ENCODE assay signal across 1 cellular context in the genomic region with DNA sequence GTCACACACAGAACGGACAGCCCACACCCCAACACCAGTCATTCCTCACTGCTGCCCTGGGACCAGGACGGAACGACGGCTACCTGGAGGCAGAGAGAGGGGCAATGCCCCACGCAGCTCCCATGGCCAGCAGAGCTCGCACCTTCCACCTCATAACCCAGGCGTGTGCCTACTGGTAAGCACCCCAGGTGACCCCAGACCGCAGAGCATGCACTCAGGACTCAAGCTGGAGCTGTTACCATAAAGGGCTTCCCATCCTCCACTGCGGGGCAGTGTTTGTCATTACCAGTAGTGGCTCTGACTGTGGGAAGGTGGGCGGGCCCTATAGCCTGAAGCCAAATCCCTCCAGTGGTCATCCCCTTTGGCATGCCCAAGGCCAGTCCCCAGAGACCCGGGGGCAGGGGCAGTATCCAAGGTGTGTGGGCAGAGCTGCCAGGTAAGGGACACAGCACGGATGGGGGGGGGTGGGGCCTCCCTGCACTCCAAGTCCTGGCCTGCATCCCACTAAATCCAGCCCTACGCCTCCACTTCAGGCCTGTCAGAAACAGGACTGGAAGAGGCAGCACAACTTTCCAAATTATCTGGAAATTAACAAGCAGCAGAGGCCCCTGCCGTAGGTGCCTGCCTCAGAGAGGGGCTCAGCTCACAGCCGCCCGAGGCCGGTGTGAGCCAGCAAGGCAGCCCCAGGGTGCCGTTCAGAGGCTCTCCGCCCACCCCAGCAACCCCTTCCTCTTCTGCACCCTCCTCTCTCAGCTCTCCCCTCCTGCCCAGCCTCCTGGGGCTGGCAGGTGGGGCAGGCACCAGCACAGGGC.
TF ChIP-seq lines count a peak whose summit lies in the region.

No MANE protein-coding gene starts in this region.

TF ChIP-seq in HepG2, 621 proteins besides CTCF, POLR2A, EP300 and RAD21 (continued from another document and continues in another):
- TF ChIP-seq, protein P1, sequence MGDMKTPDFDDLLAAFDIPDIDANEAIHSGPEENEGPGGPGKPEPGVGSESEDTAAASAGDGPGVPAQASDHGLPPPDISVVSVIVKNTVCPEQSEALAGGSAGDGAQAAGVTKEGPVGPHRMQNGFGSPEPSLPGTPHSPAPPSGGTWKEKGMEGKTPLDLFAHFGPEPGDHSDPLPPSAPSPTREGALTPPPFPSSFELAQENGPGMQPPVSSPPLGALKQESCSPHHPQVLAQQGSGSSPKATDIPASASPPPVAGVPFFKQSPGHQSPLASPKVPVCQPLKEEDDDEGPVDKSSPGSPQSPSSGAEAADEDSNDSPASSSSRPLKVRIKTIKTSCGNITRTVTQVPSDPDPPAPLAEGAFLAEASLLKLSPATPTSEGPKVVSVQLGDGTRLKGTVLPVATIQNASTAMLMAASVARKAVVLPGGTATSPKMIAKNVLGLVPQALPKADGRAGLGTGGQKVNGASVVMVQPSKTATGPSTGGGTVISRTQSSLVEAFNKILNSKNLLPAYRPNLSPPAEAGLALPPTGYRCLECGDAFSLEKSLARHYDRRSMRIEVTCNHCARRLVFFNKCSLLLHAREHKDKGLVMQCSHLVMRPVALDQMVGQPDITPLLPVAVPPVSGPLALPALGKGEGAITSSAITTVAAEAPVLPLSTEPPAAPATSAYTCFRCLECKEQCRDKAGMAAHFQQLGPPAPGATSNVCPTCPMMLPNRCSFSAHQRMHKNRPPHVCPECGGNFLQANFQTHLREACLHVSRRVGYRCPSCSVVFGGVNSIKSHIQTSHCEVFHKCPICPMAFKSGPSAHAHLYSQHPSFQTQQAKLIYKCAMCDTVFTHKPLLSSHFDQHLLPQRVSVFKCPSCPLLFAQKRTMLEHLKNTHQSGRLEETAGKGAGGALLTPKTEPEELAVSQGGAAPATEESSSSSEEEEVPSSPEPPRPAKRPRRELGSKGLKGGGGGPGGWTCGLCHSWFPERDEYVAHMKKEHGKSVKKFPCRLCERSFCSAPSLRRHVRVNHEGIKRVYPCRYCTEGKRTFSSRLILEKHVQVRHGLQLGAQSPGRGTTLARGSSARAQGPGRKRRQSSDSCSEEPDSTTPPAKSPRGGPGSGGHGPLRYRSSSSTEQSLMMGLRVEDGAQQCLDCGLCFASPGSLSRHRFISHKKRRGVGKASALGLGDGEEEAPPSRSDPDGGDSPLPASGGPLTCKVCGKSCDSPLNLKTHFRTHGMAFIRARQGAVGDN (CRISPR knock-in tag; IDR thresholded peaks at IDR 0.05): peak; percentile 80
- peak; percentile 61; the same call in 1 of the 2 replicates for TF ChIP-seq PITX1 (CRISPR knock-in tag; IDR thresholded peaks at IDR 0.05)
- TF ChIP-seq ZNF451 (CRISPR knock-in tag; IDR thresholded peaks at IDR 0.05): no peak
- TF ChIP-seq NR0B2 (CRISPR knock-in tag; IDR thresholded peaks at IDR 0.05): no peak
- TF ChIP-seq ZNF263 (CRISPR knock-in tag; IDR thresholded peaks at IDR 0.05): peak; percentile 50; the same call in 1 of the 2 replicates
- TF ChIP-seq FLYWCH1 (CRISPR knock-in tag; IDR thresholded peaks at IDR 0.05): no peak
- TF ChIP-seq, protein P2, sequence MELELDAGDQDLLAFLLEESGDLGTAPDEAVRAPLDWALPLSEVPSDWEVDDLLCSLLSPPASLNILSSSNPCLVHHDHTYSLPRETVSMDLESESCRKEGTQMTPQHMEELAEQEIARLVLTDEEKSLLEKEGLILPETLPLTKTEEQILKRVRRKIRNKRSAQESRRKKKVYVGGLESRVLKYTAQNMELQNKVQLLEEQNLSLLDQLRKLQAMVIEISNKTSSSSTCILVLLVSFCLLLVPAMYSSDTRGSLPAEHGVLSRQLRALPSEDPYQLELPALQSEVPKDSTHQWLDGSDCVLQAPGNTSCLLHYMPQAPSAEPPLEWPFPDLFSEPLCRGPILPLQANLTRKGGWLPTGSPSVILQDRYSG (CRISPR knock-in tag; IDR thresholded peaks at IDR 0.05): no peak
- TF ChIP-seq RBM22 (optimal IDR thresholded peaks at IDR 0.05; ENCODE audit: low read length): peak; percentile 58
- TF ChIP-seq BRD4 (CRISPR knock-in tag; IDR thresholded peaks at IDR 0.05): no peak
- TF ChIP-seq ZNF788 (CRISPR knock-in tag; IDR thresholded peaks at IDR 0.05; ENCODE audit: borderline replicate concordance): no peak
- peak; percentile 67; the same call in 1 of the 2 replicates for TF ChIP-seq RXRA (CRISPR knock-in tag; IDR thresholded peaks at IDR 0.05)
- peak; percentile 66 for TF ChIP-seq STAG1 (CRISPR knock-in tag; IDR thresholded peaks at IDR 0.05)
- TF ChIP-seq ZFP91 (CRISPR knock-in tag; IDR thresholded peaks at IDR 0.05; ENCODE audit: borderline replicate concordance): peak; percentile 51; the same call in 1 of the 2 replicates
- TF ChIP-seq, protein P3, sequence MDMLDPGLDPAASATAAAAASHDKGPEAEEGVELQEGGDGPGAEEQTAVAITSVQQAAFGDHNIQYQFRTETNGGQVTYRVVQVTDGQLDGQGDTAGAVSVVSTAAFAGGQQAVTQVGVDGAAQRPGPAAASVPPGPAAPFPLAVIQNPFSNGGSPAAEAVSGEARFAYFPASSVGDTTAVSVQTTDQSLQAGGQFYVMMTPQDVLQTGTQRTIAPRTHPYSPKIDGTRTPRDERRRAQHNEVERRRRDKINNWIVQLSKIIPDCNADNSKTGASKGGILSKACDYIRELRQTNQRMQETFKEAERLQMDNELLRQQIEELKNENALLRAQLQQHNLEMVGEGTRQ (IDR thresholded peaks at IDR 0.05; ENCODE audit: low read depth, low read length): no peak
- TF ChIP-seq, protein P3 (CRISPR knock-in tag; IDR thresholded peaks at IDR 0.05; ENCODE audit: borderline replicate concordance): no peak
- TF ChIP-seq FOXK2 (IDR thresholded peaks at IDR 0.05): no peak
- no peak for TF ChIP-seq ZFP36 (IDR thresholded peaks at IDR 0.05; ENCODE audit: borderline replicate concordance, low read depth, low read length, partially characterized antibody)
- peak; percentile 27 to 64; a peak in 1 of 4 replicates for TF ChIP-seq HMGXB4 (CRISPR knock-in tag; IDR thresholded peaks at IDR 0.05; ENCODE audit: borderline replicate concordance in 1 of 2, low read depth in 1 of 2)
- TF ChIP-seq HOXD1 (CRISPR knock-in tag; IDR thresholded peaks at IDR 0.05): no peak
- no peak for TF ChIP-seq ZNF616 (CRISPR knock-in tag; IDR thresholded peaks at IDR 0.05; ENCODE audit: low read depth)
- TF ChIP-seq GATAD2A (CRISPR knock-in tag; IDR thresholded peaks at IDR 0.05): peak; percentile 33; the same call in 1 of the 2 replicates
- TF ChIP-seq ZNF501 (CRISPR knock-in tag; IDR thresholded peaks at IDR 0.05): no peak
- peak; percentile 91 for TF ChIP-seq AGO2 (optimal IDR thresholded peaks at IDR 0.05; ENCODE audit: low read depth, low read length)
- TF ChIP-seq, protein P4, sequence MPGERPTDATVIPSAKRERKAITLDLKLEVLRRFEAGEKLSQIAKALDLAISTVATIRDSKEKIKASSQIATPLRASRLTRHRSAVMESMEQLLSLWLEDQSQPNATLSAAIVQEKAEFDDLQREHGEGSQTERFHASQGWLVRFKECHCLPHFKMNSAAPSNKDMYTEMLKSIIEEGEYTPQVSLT (CRISPR knock-in tag; IDR thresholded peaks at IDR 0.05; ENCODE audit: borderline replicate concordance, low read depth): no peak
- TF ChIP-seq, protein P5, sequence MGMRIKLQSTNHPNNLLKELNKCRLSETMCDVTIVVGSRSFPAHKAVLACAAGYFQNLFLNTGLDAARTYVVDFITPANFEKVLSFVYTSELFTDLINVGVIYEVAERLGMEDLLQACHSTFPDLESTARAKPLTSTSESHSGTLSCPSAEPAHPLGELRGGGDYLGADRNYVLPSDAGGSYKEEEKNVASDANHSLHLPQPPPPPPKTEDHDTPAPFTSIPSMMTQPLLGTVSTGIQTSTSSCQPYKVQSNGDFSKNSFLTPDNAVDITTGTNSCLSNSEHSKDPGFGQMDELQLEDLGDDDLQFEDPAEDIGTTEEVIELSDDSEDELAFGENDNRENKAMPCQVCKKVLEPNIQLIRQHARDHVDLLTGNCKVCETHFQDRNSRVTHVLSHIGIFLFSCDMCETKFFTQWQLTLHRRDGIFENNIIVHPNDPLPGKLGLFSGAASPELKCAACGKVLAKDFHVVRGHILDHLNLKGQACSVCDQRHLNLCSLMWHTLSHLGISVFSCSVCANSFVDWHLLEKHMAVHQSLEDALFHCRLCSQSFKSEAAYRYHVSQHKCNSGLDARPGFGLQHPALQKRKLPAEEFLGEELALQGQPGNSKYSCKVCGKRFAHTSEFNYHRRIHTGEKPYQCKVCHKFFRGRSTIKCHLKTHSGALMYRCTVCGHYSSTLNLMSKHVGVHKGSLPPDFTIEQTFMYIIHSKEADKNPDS (CRISPR knock-in tag; IDR thresholded peaks at IDR 0.05): no peak
- no peak for TF ChIP-seq ATF7 (IDR thresholded peaks at IDR 0.05)
- 0 out of 2 replicates have a peak, but pooled peaks have one; percentile 5 for TF ChIP-seq ATF7 (CRISPR knock-in tag; IDR thresholded peaks at IDR 0.05)
- 0 out of 2 replicates have a peak, but pooled peaks have one; percentile 23 for TF ChIP-seq AKAP8 (CRISPR knock-in tag; IDR thresholded peaks at IDR 0.05)
- TF ChIP-seq AGO1 (IDR thresholded peaks at IDR 0.05; ENCODE audit: low read depth, low read length, poor library complexity, severe bottlenecking): peak; percentile 11
- no peak for TF ChIP-seq FOXJ3 (CRISPR knock-in tag; IDR thresholded peaks at IDR 0.05; ENCODE audit: borderline replicate concordance)
- TF ChIP-seq, protein P6, sequence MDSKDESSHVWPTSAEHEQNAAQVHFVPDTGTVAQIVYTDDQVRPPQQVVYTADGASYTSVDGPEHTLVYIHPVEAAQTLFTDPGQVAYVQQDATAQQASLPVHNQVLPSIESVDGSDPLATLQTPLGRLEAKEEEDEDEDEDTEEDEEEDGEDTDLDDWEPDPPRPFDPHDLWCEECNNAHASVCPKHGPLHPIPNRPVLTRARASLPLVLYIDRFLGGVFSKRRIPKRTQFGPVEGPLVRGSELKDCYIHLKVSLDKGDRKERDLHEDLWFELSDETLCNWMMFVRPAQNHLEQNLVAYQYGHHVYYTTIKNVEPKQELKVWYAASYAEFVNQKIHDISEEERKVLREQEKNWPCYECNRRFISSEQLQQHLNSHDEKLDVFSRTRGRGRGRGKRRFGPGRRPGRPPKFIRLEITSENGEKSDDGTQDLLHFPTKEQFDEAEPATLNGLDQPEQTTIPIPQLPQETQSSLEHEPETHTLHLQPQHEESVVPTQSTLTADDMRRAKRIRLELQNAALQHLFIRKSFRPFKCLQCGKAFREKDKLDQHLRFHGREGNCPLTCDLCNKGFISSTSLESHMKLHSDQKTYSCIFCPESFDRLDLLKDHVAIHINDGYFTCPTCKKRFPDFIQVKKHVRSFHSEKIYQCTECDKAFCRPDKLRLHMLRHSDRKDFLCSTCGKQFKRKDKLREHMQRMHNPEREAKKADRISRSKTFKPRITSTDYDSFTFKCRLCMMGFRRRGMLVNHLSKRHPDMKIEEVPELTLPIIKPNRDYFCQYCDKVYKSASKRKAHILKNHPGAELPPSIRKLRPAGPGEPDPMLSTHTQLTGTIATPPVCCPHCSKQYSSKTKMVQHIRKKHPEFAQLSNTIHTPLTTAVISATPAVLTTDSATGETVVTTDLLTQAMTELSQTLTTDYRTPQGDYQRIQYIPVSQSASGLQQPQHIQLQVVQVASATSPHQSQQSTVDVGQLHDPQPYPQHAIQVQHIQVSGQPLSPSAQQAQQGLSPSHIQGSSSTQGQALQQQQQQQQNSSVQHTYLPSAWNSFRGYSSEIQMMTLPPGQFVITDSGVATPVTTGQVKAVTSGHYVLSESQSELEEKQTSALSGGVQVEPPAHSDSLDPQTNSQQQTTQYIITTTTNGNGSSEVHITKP (CRISPR knock-in tag; IDR thresholded peaks at IDR 0.05; ENCODE audit: low read depth): no peak
- TF ChIP-seq ZNF160 (CRISPR knock-in tag; IDR thresholded peaks at IDR 0.05): no peak
- TF ChIP-seq KDM5B (CRISPR knock-in tag; IDR thresholded peaks at IDR 0.05; ENCODE audit: borderline replicate concordance): no peak; the same call in 1 of the 2 replicates
- TF ChIP-seq NFKB2 (CRISPR knock-in tag; IDR thresholded peaks at IDR 0.05; ENCODE audit: borderline replicate concordance): no peak
- TF ChIP-seq ZNF839 (CRISPR knock-in tag; IDR thresholded peaks at IDR 0.05; ENCODE audit: borderline replicate concordance): no peak
- peak; percentile 65; the same call in 1 of the 2 replicates for TF ChIP-seq RBFOX2 (IDR thresholded peaks at IDR 0.05; ENCODE audit: low read depth, low read length)
